19 cellular contexts compared by ENCODE assay signal in genomic region chr1:56590520-56591011, GRCh38. TPM values are rescaled to one million over a fixed set of nuclear protein-coding genes. Genes with fewer than 3 reads are reported as not detected.
"Had no signal": no experiment of that assay in that cellular context is flagged by ENCODE, and none has a peak within 500 bp of the region (broad histone marks: within the 10 kb centered on the region; RNA-seq: fewer than 3 reads in every experiment).

No MANE protein-coding gene starts in this region.

- ATAC-seq: activated CD4-positive, CD25-positive, alpha-beta regulatory T cell treated with anti-CD3 and anti-CD28 coated beads, Interleukin-2, amount 50 U/mL, for 24 hours; effector memory CD8-positive, alpha-beta T cell; left lung; natural killer cell treated with Interleukin-12 subunit alpha and Interleukin-12 subunit beta and Interleukin-15 and Interleukin-18, amount 100 ng/mL, for 72 hours; stimulated activated naive CD8-positive, alpha-beta T cell treated with anti-CD3 and anti-CD28 coated beads, Interleukin-15, Interleukin-2, amounts not matched to agents 100 U/mL and 50 U/mL, for 24 hours; upper lobe of right lung had no signal

- H3K27me3 Mint-ChIP-seq: effector memory CD8-positive, alpha-beta T cell had no signal

- DNase-seq: activated CD4-positive, alpha-beta T cell treated with anti-CD3 and anti-CD28 coated beads, Interleukin-2, amount 50 U/mL, for 1 hour; activated CD8-positive, alpha-beta memory T cell treated with anti-CD3 and anti-CD28 coated beads for 24 hours; anterior cingulate cortex; cerebellar nuclear complex; effector memory CD8-positive, alpha-beta T cell; left lung; posterior cingulate gyrus; small intestine; stimulated activated CD4-positive, alpha-beta T cell treated with anti-CD3 and anti-CD28 coated beads, Interleukin-4, amount 100 ng/mL, for 4 hours; stimulated activated naive CD8-positive, alpha-beta T cell treated with anti-CD3 and anti-CD28 coated beads, Interleukin-15, Interleukin-2, amounts not matched to agents 100 U/mL and 50 U/mL, for 24 hours; T-helper 2 cell; upper lobe of right lung had no signal

- H3K4me3 ChIP-seq: left lung, suprapubic skin, upper lobe of right lung had no signal

- H3K36me3 Mint-ChIP-seq: memory B cell; natural killer cell treated with Interleukin-12 subunit alpha and Interleukin-12 subunit beta and Interleukin-15 and Interleukin-18, amount 100 ng/mL, for 72 hours had no signal

- H3K4me1 ChIP-seq: left lung, suprapubic skin, upper lobe of right lung had no signal

- H3K4me3 Mint-ChIP-seq: activated T-helper 1 cell treated with anti-CD3 and anti-CD28 coated beads, Interleukin-12 subunit alpha, Interleukin-12 subunit beta, Interleukin-2, Interleukin-4 antibody, amounts not matched to agents 30 ng/mL and 10 ng/mL and 1 ng/mL, durations not matched to agents 14 hours and 24 hours and 36 hours; dendritic cell treated with granulocyte-macrophage colony-stimulating factor and Interleukin-4, amounts not matched to agents 40 ng/mL and 50 ng/mL, for 4 days; effector memory CD8-positive, alpha-beta T cell; memory B cell; natural killer cell treated with Interleukin-12 subunit alpha and Interleukin-12 subunit beta and Interleukin-15 and Interleukin-18, amount 100 ng/mL, for 72 hours had no signal

- H3K9me3 ChIP-seq: left lung, suprapubic skin had no signal

- H3K27me3 ChIP-seq: left lung, suprapubic skin, upper lobe of right lung had no signal

- H3K27ac ChIP-seq: epithelial cell of prostate, left lung, suprapubic skin, upper lobe of right lung had no signal

- H3K36me3 ChIP-seq: left lung, suprapubic skin, upper lobe of right lung had no signal

- H3K27ac Mint-ChIP-seq: activated T-helper 1 cell treated with anti-CD3 and anti-CD28 coated beads, Interleukin-12 subunit alpha, Interleukin-12 subunit beta, Interleukin-2, Interleukin-4 antibody, amounts not matched to agents 30 ng/mL and 10 ng/mL and 1 ng/mL, durations not matched to agents 14 hours and 24 hours and 36 hours; dendritic cell treated with granulocyte-macrophage colony-stimulating factor and Interleukin-4, amounts not matched to agents 40 ng/mL and 50 ng/mL, for 4 days; effector memory CD8-positive, alpha-beta T cell; memory B cell; natural killer cell treated with Interleukin-12 subunit alpha and Interleukin-12 subunit beta and Interleukin-15 and Interleukin-18, amount 100 ng/mL, for 72 hours had no signal

- H3K9me3 Mint-ChIP-seq: activated T-helper 1 cell treated with anti-CD3 and anti-CD28 coated beads, Interleukin-12 subunit alpha, Interleukin-12 subunit beta, Interleukin-2, Interleukin-4 antibody, amounts not matched to agents 30 ng/mL and 10 ng/mL and 1 ng/mL, durations not matched to agents 14 hours and 24 hours and 36 hours; dendritic cell treated with granulocyte-macrophage colony-stimulating factor and Interleukin-4, amounts not matched to agents 40 ng/mL and 50 ng/mL, for 4 days; natural killer cell treated with Interleukin-12 subunit alpha and Interleukin-12 subunit beta and Interleukin-15 and Interleukin-18, amount 100 ng/mL, for 72 hours had no signal

- H3K4me1 Mint-ChIP-seq: memory B cell had no signal

RNA-seq across cellular contexts. Expression of gene PLPP3, which starts 11.2 kb away (rescaled TPM):
- total RNA-seq: activated T-helper 1 cell treated with anti-CD3 and anti-CD28 coated beads, Interleukin-12 subunit alpha, Interleukin-12 subunit beta, Interleukin-2, Interleukin-4 antibody, amounts not matched to agents 30 ng/mL and 10 ng/mL and 1 ng/mL, durations not matched to agents 14 hours and 24 hours and 36 hours had no signal

RNA-seq across cellular contexts. Expression of gene PRKAA2, which starts 54.5 kb away (rescaled TPM):
- total RNA-seq: activated T-helper 1 cell treated with anti-CD3 and anti-CD28 coated beads, Interleukin-12 subunit alpha, Interleukin-12 subunit beta, Interleukin-2, Interleukin-4 antibody, amounts not matched to agents 30 ng/mL and 10 ng/mL and 1 ng/mL, durations not matched to agents 14 hours and 24 hours and 36 hours had no signal
